In genomic region chr13:110499621-110500281, GRCh38 we compare ENCODE assay signal across 1 cellular context.
A peak's percentile ranks its signal among the peaks of the same experiment; 100 is the strongest.
TF ChIP-seq lines count a peak whose summit lies in the region.

No MANE protein-coding gene starts in this region.

TF ChIP-seq in HEK293, 187 proteins besides CTCF, POLR2A, EP300 and RAD21 (continued from another document):
- TF ChIP-seq, protein P1, sequence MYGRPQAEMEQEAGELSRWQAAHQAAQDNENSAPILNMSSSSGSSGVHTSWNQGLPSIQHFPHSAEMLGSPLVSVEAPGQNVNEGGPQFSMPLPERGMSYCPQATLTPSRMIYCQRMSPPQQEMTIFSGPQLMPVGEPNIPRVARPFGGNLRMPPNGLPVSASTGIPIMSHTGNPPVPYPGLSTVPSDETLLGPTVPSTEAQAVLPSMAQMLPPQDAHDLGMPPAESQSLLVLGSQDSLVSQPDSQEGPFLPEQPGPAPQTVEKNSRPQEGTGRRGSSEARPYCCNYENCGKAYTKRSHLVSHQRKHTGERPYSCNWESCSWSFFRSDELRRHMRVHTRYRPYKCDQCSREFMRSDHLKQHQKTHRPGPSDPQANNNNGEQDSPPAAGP (tag by site-specific recombination; IDR thresholded peaks at IDR 0.05) = peak; percentile 50; the same call in 1 of the 2 replicates
- TF ChIP-seq OSR2 (tag by site-specific recombination; IDR thresholded peaks at IDR 0.05) (0 out of 2 replicates have a peak, but pooled peaks have one; percentile 35), SP7 (tag by site-specific recombination; IDR thresholded peaks at IDR 0.05) (peak; percentile 79), ZNF23 (tag by site-specific recombination; IDR thresholded peaks at IDR 0.05; ENCODE audit: borderline replicate concordance) (no peak), ZNF629 (tag by site-specific recombination; IDR thresholded peaks at IDR 0.05) (peak; percentile 63)
- TF ChIP-seq, protein P2, sequence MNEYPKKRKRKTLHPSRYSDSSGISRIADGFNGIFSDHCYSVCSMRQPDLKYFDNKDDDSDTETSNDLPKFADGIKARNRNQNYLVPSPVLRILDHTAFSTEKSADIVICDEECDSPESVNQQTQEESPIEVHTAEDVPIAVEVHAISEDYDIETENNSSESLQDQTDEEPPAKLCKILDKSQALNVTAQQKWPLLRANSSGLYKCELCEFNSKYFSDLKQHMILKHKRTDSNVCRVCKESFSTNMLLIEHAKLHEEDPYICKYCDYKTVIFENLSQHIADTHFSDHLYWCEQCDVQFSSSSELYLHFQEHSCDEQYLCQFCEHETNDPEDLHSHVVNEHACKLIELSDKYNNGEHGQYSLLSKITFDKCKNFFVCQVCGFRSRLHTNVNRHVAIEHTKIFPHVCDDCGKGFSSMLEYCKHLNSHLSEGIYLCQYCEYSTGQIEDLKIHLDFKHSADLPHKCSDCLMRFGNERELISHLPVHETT (tag by site-specific recombination; IDR thresholded peaks at IDR 0.05) = peak; percentile 60; the same call in 1 of the 2 replicates
